9 cellular contexts compared by ENCODE assay signal in genomic region chr18:9013926-9014373, GRCh38.
"Had no signal": no experiment of that assay in that cellular context is flagged by ENCODE, and none has a peak within 500 bp of the region (broad histone marks: within the 10 kb centered on the region; RNA-seq: fewer than 3 reads in every experiment).

No MANE protein-coding gene starts in this region.

- H3K9me3 Mint-ChIP-seq: HFFc6 had no signal

- ATAC-seq: GM23338 had no signal

- DNase-seq: H9, HCEC 1CT, HFFc6, KG1 had no signal

- H3K4me3 ChIP-seq: GM23338 had no signal

- H3K27ac ChIP-seq: HL-60 had no signal

- H3K4me2 ChIP-seq: GM23338 had no signal

- FAIRE-seq: H1, H54 had no signal

- H3K4me3 Mint-ChIP-seq: GM23338, H9, HFFc6, IgD-negative memory B cell had no signal

- H2AFZ ChIP-seq: GM23338 had no signal

- H3K27ac Mint-ChIP-seq: GM23338, H9, HFFc6 had no signal
